8 cellular contexts compared by ENCODE assay signal in the genomic region with DNA sequence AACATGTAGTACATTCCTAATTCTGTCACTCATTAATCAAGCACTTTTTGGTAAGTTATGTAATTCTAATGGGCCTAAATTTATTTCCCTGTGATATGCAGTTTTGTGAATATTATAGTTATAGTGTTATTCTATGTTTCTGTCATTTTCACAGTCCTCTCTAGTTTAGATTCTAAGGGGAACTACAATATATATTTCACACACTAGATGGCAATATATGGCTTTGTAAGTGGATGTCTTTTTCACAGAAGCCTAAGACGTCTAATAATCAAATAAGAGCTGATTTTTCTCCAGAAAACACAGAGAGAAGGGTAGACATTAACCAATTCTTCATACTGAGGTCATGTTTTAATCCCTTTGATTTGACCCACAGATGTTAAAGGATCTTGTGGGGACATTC. TPM values are rescaled to one million over a fixed set of nuclear protein-coding genes. Genes with fewer than 3 reads are reported as not detected.
DNase-seq lines count a peak whose midpoint lies in the region; ATAC-seq, FAIRE-seq and TF ChIP-seq lines count a peak whose summit lies in the region.

No MANE protein-coding gene starts in this region.

- no peak overlapping the region for H3K4me3 ChIP-seq in cardiac muscle cell
- no peak overlapping the region for H3K4me3 ChIP-seq in endothelial cell of umbilical vein (replicated peaks in 1 of 3; ENCODE audit: insufficient read depth in 1 of 3, low read depth in 1 of 3, low read length in 3 of 3)
- H3K4me3 ChIP-seq in lower leg skin (ENCODE audit: low read depth, poor library complexity, severe bottlenecking), result no peak overlapping the region

- H3K4me1 Mint-ChIP-seq in progenitor cell of endocrine pancreas (ENCODE audit: low read depth), result peaks cover 4% of the 10 kb centered on the region

- FAIRE-seq in endothelial cell of umbilical vein (lab: Jason Lieb, UNC), result no peak

- dilution Hi-C loops in endothelial cell of umbilical vein (cut with MboI; ENCODE audit: extremely low pct_ligation_motif_present, low sequenced_read_pairs), result loop anchor here (25.0 kb wide), 1 partner anchor 703 kb away; a partner anchor contains a TSS

- TF ChIP-seq CTCF in cardiac muscle cell (IDR thresholded peaks at IDR 0.05; ENCODE audit: low read depth, low read length) (peak; percentile 54), endothelial cell of umbilical vein (IDR thresholded peaks at IDR 0.05; ENCODE audit: extremely low read depth in 1 of 2, insufficient read depth in 1 of 2, low read depth in 1 of 2, low read length in 2 of 2) (peak in 1 of 2 donors; percentile 11), progenitor cell of endocrine pancreas (IDR thresholded peaks at IDR 0.05; ENCODE audit: unreplicated experiment) (peak; percentile 50), lower leg skin (IDR thresholded peaks at IDR 0.05) (no peak)

- BruUV-seq in endothelial cell of umbilical vein (replicated peaks; lab: Mats Ljungman, UMichigan), result no TSS peak

- H3K36me3 ChIP-seq in cardiac muscle cell (no peaks in the 10 kb centered on the region), endothelial cell of umbilical vein (ENCODE audit: control insufficient read depth in 2 of 2, extremely low read depth in 1 of 2, insufficient read depth in 2 of 2, low read length in 2 of 2) (no peaks in the 10 kb centered on the region)

- H3K36me3 Mint-ChIP-seq in progenitor cell of endocrine pancreas (ENCODE audit: insufficient read depth), result no peaks in the 10 kb centered on the region

- no peak overlapping the region for H3K9ac ChIP-seq in endothelial cell of umbilical vein (replicated peaks; ENCODE audit: extremely low read depth, insufficient read depth, low read length)

- H4K20me1 ChIP-seq in endothelial cell of umbilical vein (replicated peaks; ENCODE audit: control insufficient read depth, extremely low read depth, insufficient read depth, low read length), result no peaks in the 10 kb centered on the region

- no peaks in the 10 kb centered on the region for H3K27me3 Mint-ChIP-seq in progenitor cell of endocrine pancreas

- H3K4me3 Mint-ChIP-seq in progenitor cell of endocrine pancreas (ENCODE audit: low read depth), result no peak overlapping the region

- 0 to 4% methylated on average over 1 of the region's 1 CpG for WGBS in lower leg skin, 2 donors

- TF ChIP-seq POLR2A in endothelial cell of umbilical vein (IDR thresholded peaks at IDR 0.05; ENCODE audit: low read depth, low read length), result no peak
- TF ChIP-seq POLR2A in lower leg skin (IDR thresholded peaks at IDR 0.05), result no peak

- POLR2A ChIA-PET in endothelial cell of umbilical vein (lab: Charles Lee), result no interaction called here

- H3K27ac Mint-ChIP-seq in progenitor cell of endocrine pancreas, result no peak overlapping the region

- no peak overlapping the region for H3K4me2 ChIP-seq in endothelial cell of umbilical vein (ENCODE audit: insufficient read depth, low read length)

- DNase-seq in cardiac muscle cell (ENCODE audit: low read depth in 1 of 2, low spot score in 1 of 2) (peak; percentile 32 to 74), Right ventricle myocardium inferior (ENCODE audit: missing footprints) (no peak), NCI-H82 treated with DMSO at 0.1 percent for 48 hours (lab: John Stamatoyannopoulos, UW; ENCODE audit: unreplicated experiment) (peak; percentile 4), endothelial cell of umbilical vein (ENCODE audit: low read depth, low spot score) (peak; percentile 42), progenitor cell of endocrine pancreas (ENCODE audit: low spot score, unreplicated experiment) (no peak), lower leg skin (ENCODE audit: low spot score in 2 of 2) (no peak)
- DNase-seq in activated naive CD4-positive, alpha-beta T cell treated with anti-CD3 and anti-CD28 coated beads, Interleukin-2, amount 50 U/mL, for 16 hours, result no peak

- no peak overlapping the region for H3K27ac ChIP-seq in cardiac muscle cell
- no peak overlapping the region for H3K27ac ChIP-seq in endothelial cell of umbilical vein (ENCODE audit: insufficient read depth, low read depth, low read length)

- H3K4me1 ChIP-seq in cardiac muscle cell (ENCODE audit: low read depth), result no peaks in the 10 kb centered on the region
- no peaks in the 10 kb centered on the region for H3K4me1 ChIP-seq in endothelial cell of umbilical vein (ENCODE audit: control insufficient read depth, extremely low read depth, insufficient read depth, low read length)

- no peaks in the 10 kb centered on the region for H3K9me3 Mint-ChIP-seq in progenitor cell of endocrine pancreas (ENCODE audit: low read depth)

- ATAC-seq in Right ventricle myocardium inferior, result no peak
- ATAC-seq in HG03571 (IDR thresholded peaks at IDR 0.05; ENCODE audit: unreplicated experiment), result no peak

- H3K79me2 ChIP-seq in endothelial cell of umbilical vein (ENCODE audit: control insufficient read depth, insufficient read depth, low read length), result no peaks in the 10 kb centered on the region

- no peaks in the 10 kb centered on the region for H3K27me3 ChIP-seq in cardiac muscle cell
- no peaks in the 10 kb centered on the region for H3K27me3 ChIP-seq in endothelial cell of umbilical vein (ENCODE audit: control insufficient read depth in 2 of 2, insufficient read depth in 2 of 2, low read length in 2 of 2)

- H3K9me3 ChIP-seq in cardiac muscle cell (ENCODE audit: low read depth) (no peaks in the 10 kb centered on the region), endothelial cell of umbilical vein (replicated peaks; ENCODE audit: control insufficient read depth, insufficient read depth, low read length) (no peaks in the 10 kb centered on the region)

- intact Hi-C loops in Right ventricle myocardium inferior (cut with DNase I) (no loop called here), endothelial cell of umbilical vein (cut with micrococcal nuclease) (loop anchor here (1.0 to 5.0 kb wide), 5 partner anchors 123 to 417 kb away; no protein-coding TSS in a partner anchor), lower leg skin (cut with DNase I; ENCODE audit: low total_unique reads) (no loop called here)

- CTCF ChIA-PET in endothelial cell of umbilical vein (lab: Charles Lee), result interaction anchor here (0.5 to 6.5 kb wide), 97 partner anchors 9 to 714 kb away, joined by 3 to 164 read pairs (median 5); a partner anchor contains a TSS

- no peak overlapping the region for H2AFZ ChIP-seq in endothelial cell of umbilical vein (ENCODE audit: low read depth, low read length)

- H3K9me1 ChIP-seq in endothelial cell of umbilical vein (replicated peaks; ENCODE audit: control insufficient read depth, extremely low read depth, insufficient read depth, low read length), result no peaks in the 10 kb centered on the region

TF ChIP-seq in endothelial cell of umbilical vein, 7 proteins besides CTCF, POLR2A, EP300 and RAD21:
- TF ChIP-seq POLR2AphosphoS5 (IDR thresholded peaks at IDR 0.05; ENCODE audit: insufficient read depth, low read depth, low read length), result no peak
- TF ChIP-seq EZH2 (IDR thresholded peaks at IDR 0.05; ENCODE audit: borderline replicate concordance, low read depth, low read length, severe bottlenecking), result no peak
- no peak for TF ChIP-seq JUN (IDR thresholded peaks at IDR 0.05; ENCODE audit: borderline replicate concordance, insufficient read depth, insufficient read length, low read depth)
- TF ChIP-seq, protein P1, sequence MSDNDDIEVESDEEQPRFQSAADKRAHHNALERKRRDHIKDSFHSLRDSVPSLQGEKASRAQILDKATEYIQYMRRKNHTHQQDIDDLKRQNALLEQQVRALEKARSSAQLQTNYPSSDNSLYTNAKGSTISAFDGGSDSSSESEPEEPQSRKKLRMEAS (IDR thresholded peaks at IDR 0.05; ENCODE audit: insufficient read depth, insufficient read length), result no peak
- no peak for TF ChIP-seq FOS (IDR thresholded peaks at IDR 0.05; ENCODE audit: borderline replicate concordance, insufficient read depth, low read length)
- no peak for TF ChIP-seq GATA2 (IDR thresholded peaks at IDR 0.05; ENCODE audit: insufficient read depth, insufficient read length, low read depth, low read length)
- TF ChIP-seq MYC (IDR thresholded peaks at IDR 0.05; ENCODE audit: low read depth, low read length), result no peak

RNA-seq across cellular contexts. Expression of a gene that starts 18.0 kb away (rescaled TPM):
- 5.5 and 13.9 TPM in 2 replicates for total RNA-seq in cardiac muscle cell
- 6.9 and 9.8 TPM in 2 replicates for polyA plus RNA-seq in cardiac muscle cell
- total RNA-seq in Right ventricle myocardium inferior, result 20.6 TPM
- total RNA-seq in endothelial cell of umbilical vein, result 2.5 and 3.6 TPM in 2 replicates
- 3.5 and 4.6 TPM in 2 replicates for polyA plus RNA-seq in endothelial cell of umbilical vein
- 4.1 and 4.3 TPM in 2 replicates for polyA plus RNA-seq in endothelial cell of umbilical vein (2011; cell fraction: cytosol; rRNA removed)
- polyA plus RNA-seq in endothelial cell of umbilical vein (2011; cell fraction: nucleus; rRNA removed), result 2.2 TPM in 2 replicates
- polyA plus RNA-seq in endothelial cell of umbilical vein (2012), result 3.4 and 4.6 TPM in 2 replicates
- 4.6 and 7.7 TPM in 2 replicates for polyA minus RNA-seq in endothelial cell of umbilical vein
- polyA minus RNA-seq in endothelial cell of umbilical vein (2011; cell fraction: cytosol; rRNA and poly(A)+ RNA removed), result not detected
- polyA minus RNA-seq in endothelial cell of umbilical vein (2011; cell fraction: nucleus; rRNA and poly(A)+ RNA removed), result 6.8 and 11.1 TPM in 2 replicates
- 7.5 and 9.2 TPM in 2 replicates for total RNA-seq in progenitor cell of endocrine pancreas
- 10 to 100 TPM in 2 of 4 donors, 1 to 10 TPM in 2; 6.8 to 18.3 (median 10.9) TPM for total RNA-seq in lower leg skin

RNA-seq across cellular contexts. Expression of a gene that starts 21.5 kb away (rescaled TPM):
- total RNA-seq in cardiac muscle cell, result 0.11 TPM in 1 of 2 replicates, not detected in the other
- polyA plus RNA-seq in cardiac muscle cell, result 0.59 TPM in 1 of 2 replicates, not detected in the other
- total RNA-seq in Right ventricle myocardium inferior, result not detected
- total RNA-seq in endothelial cell of umbilical vein, result 0.09 TPM in 1 of 2 replicates, not detected in the other
- polyA plus RNA-seq in endothelial cell of umbilical vein, result not detected in 2 replicates
- not detected in 2 replicates for polyA plus RNA-seq in endothelial cell of umbilical vein (2011; cell fraction: cytosol; rRNA removed)
- polyA plus RNA-seq in endothelial cell of umbilical vein (2011; cell fraction: nucleus; rRNA removed), result 0.10 TPM in 1 of 2 replicates, not detected in the other
- 0.09 TPM in 1 of 2 replicates, not detected in the other for polyA plus RNA-seq in endothelial cell of umbilical vein (2012)
- not detected in 2 replicates for polyA minus RNA-seq in endothelial cell of umbilical vein
- polyA minus RNA-seq in endothelial cell of umbilical vein (2011; cell fraction: cytosol; rRNA and poly(A)+ RNA removed), result not detected
- not detected in 2 replicates for polyA minus RNA-seq in endothelial cell of umbilical vein (2011; cell fraction: nucleus; rRNA and poly(A)+ RNA removed)
- total RNA-seq in progenitor cell of endocrine pancreas, result not detected in 2 replicates
- total RNA-seq in lower leg skin, result under 1 TPM in 1 of 4 donors, not detected in 3; 0.15 TPM

Comparison
In these comparisons a context has a peak if more than half of its experiments do, and no peak if none do; other contexts are left out.
1. DNase-seq: peak in cardiac muscle cell (2 of 2), NCI-H82 treated with DMSO at 0.1 percent for 48 hours (single experiment) and endothelial cell of umbilical vein (single experiment); none in Right ventricle myocardium inferior (single experiment), progenitor cell of endocrine pancreas (single experiment), lower leg skin (0 of 2) and activated naive CD4-positive, alpha-beta T cell treated with anti-CD3 and anti-CD28 coated beads, Interleukin-2, amount 50 U/mL, for 16 hours (single experiment).
2. CTCF ChIP-seq: peak in cardiac muscle cell (single experiment) and progenitor cell of endocrine pancreas (single experiment); none in lower leg skin (0 of 3).